10 cellular contexts compared by ENCODE assay signal in genomic region chr1:4796161-4796998, GRCh38.
DNase-seq lines count a peak whose midpoint lies in the region; ATAC-seq lines count a peak whose summit lies in the region.
"Had no signal": no experiment of that assay in that cellular context is flagged by ENCODE, and none has a peak within 500 bp of the region (broad histone marks: within the 10 kb centered on the region; RNA-seq: fewer than 3 reads in every experiment).

No MANE protein-coding gene starts in this region.

- in situ Hi-C loops in KBM-7 (cut with MboI; ENCODE audit: low pct_unique_long_range_greater_than_20kb, low sequenced_read_pairs): no loop called here

- ATAC-seq in GM18511 (IDR thresholded peaks at IDR 0.05; ENCODE audit: unreplicated experiment): peak; percentile 91
- ATAC-seq in GM21447 (IDR thresholded peaks at IDR 0.05; ENCODE audit: unreplicated experiment): peak; percentile 67
- peak; percentile 86 for ATAC-seq in HG03135 (IDR thresholded peaks at IDR 0.05; ENCODE audit: unreplicated experiment)
- ATAC-seq in GM21360 (IDR thresholded peaks at IDR 0.05; ENCODE audit: unreplicated experiment): no peak

- DNase-seq in germinal center (ENCODE audit: low spot score): peak; percentile 35
- no peak for DNase-seq in KBM-7
- no peak for DNase-seq in stimulated activated CD4-positive, alpha-beta T cell treated with anti-CD3 and anti-CD28 coated beads, Interleukin-1b, Interleukin-23, amount 100 ng/mL, for 48 hours
- no peak for DNase-seq in T-helper 2 cell
- DNase-seq: activated naive CD4-positive, alpha-beta T cell; NK-92 treated with Interleukin-12 subunit alpha and Interleukin-12 subunit beta, amount 100 ng/mL, for 24 hours had no signal
